Comparison of ENCODE assay signal across 23 cellular contexts in the genomic region with DNA sequence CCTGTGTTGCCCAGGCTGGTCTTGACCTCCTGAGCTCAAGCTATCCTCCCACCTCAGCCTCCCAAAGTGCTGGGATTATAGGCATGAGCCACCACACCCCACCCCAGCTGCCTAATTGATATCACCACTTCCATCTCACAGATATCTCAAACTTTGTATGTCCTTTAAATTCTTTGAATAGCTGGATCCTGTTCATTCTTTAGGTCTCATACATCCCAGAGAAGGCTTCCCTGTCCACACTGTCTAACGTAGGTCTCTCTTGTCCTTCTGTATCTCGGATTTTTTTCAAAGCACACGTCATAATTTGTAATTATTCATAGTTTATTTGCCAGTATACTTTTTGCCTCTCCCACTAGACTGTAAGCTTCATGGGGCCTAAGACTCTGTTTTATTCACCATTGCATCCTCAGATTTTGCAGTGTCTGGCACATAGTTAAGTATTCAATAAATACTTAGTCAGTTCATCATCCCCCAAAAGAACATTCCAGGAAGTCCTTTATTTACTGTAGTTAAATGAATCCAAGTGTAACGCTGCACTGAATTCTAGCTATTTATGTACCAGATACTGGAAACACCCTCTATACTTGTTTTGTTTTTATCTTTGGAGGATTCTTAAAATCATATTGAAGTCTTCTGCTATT. TPM values are rescaled to one million over a fixed set of nuclear protein-coding genes. Genes with fewer than 3 reads are reported as not detected.
DNase-seq lines count a peak whose midpoint lies in the region; ATAC-seq, FAIRE-seq and TF ChIP-seq lines count a peak whose summit lies in the region.
"Had no signal": no experiment of that assay in that cellular context is flagged by ENCODE, and none has a peak within 500 bp of the region (broad histone marks: within the 10 kb centered on the region; RNA-seq: fewer than 3 reads in every experiment).

No MANE protein-coding gene starts in this region.

- no peak overlapping the region for H2AFZ ChIP-seq in PC-3 (ENCODE audit: low read length)
- H2AFZ ChIP-seq: neural progenitor cell had no signal

- no peak overlapping the region for H3K4me2 ChIP-seq in PC-3 (ENCODE audit: low read length)
- H3K4me2 ChIP-seq: A549, neural progenitor cell had no signal

- no TSS peak for BruUV-seq in PC-3 (replicated peaks; lab: Mats Ljungman, UMichigan)

- CTCF ChIA-PET in PC-3 (lab: Charles Lee): no interaction called here

- H3K4me3 ChIP-seq in AG10803 (ENCODE audit: low read length): no peak overlapping the region
- no peak overlapping the region for H3K4me3 ChIP-seq in PC-3 (ENCODE audit: low read length)
- H3K4me3 ChIP-seq: A549, K562, MG63, neural progenitor cell had no signal

- no peak for TF ChIP-seq CTCF in AG10803 (conservative IDR thresholded peaks at IDR 0.05; ENCODE audit: low read length)
- no peak for TF ChIP-seq CTCF in PC-3 (conservative IDR thresholded peaks at IDR 0.05; ENCODE audit: low read depth, low read length)
- no peak for TF ChIP-seq CTCF in D721Med (IDR thresholded peaks at IDR 0.05; ENCODE audit: insufficient read depth, missing control alignments)

- no peaks in the 10 kb centered on the region for H3F3A ChIP-seq in PC-3 (ENCODE audit: low read length, unreplicated experiment)

- H3K9me3 ChIP-seq in PC-3 (ENCODE audit: low read length): no peaks in the 10 kb centered on the region
- H3K9me3 ChIP-seq: A549, MG63 had no signal

- no peaks in the 10 kb centered on the region for H3K79me2 ChIP-seq in PC-3 (ENCODE audit: low read length)

- no peaks in the 10 kb centered on the region for H4K20me1 ChIP-seq in PC-3 (ENCODE audit: low read length)

- no peaks in the 10 kb centered on the region for H3K9me2 ChIP-seq in PC-3 (replicated peaks; ENCODE audit: low read length)

- peak; percentile 96 for ATAC-seq in PC-3
- ATAC-seq in HG03571 (IDR thresholded peaks at IDR 0.05; ENCODE audit: unreplicated experiment): no peak
- ATAC-seq: A549, K562, Right ventricle myocardium inferior had no signal

- no peak for FAIRE-seq in D721Med (lab: Jason Lieb, UNC)
- FAIRE-seq: A549, K562, kidney had no signal

- POLR2A ChIA-PET in PC-3 (lab: Charles Lee; ENCODE audit: unreplicated experiment): no interaction called here

- H3K36me3 ChIP-seq in PC-3 (ENCODE audit: low read depth, low read length): no peaks in the 10 kb centered on the region; the same call in 1 of the 2 replicates
- H3K36me3 ChIP-seq: neural progenitor cell had no signal

- H3K9ac ChIP-seq in PC-3 (ENCODE audit: low read length): no peak overlapping the region
- H3K9ac ChIP-seq: neural progenitor cell had no signal

- DNase-seq in AG10803 (ENCODE audit: low read depth) (peak; percentile 54), PC-3 (peak; percentile 43), dedifferentiated amniotic fluid mesenchymal stem cell (ENCODE audit: extremely low spot score) (peak; percentile 48), kidney tubule cell (ENCODE audit: low spot score) (peak; percentile 72), D721Med (ENCODE audit: insufficient read length, low spot score) (no peak), foreskin melanocyte (no peak)
- no peak for DNase-seq in central memory CD4-positive, alpha-beta T cell
- DNase-seq: activated CD4-positive, alpha-beta T cell treated with anti-CD3 and anti-CD28 coated beads, Interleukin-2, amount 50 U/mL, for 1 hour; activated naive CD4-positive, alpha-beta T cell treated with anti-CD3 and anti-CD28 coated beads, Interleukin-2, amount 50 U/mL, for 16 hours; aorta; Calu3; effector CD8-positive, alpha-beta T cell; kidney; MG63; NCI-H774 had no signal

- H3K4me1 ChIP-seq in PC-3 (ENCODE audit: insufficient read depth, low read length): 0 out of 2 replicates have a peak, but pooled peaks cover 7% of the 10 kb centered on the region
- H3K4me1 ChIP-seq: A549, neural progenitor cell had no signal

- intact Hi-C loops in PC-3 (cut with micrococcal nuclease): loop anchor here (1.0 kb wide), 1 partner anchor 10 kb away; a partner anchor contains a TSS

- H3K27ac ChIP-seq in PC-3 (ENCODE audit: low read length): no peak overlapping the region
- H3K27ac ChIP-seq: A549, C4-2B, neural progenitor cell had no signal

- H3K27me3 ChIP-seq in PC-3 (ENCODE audit: low read length): no peaks in the 10 kb centered on the region
- H3K27me3 ChIP-seq: MG63, neural progenitor cell had no signal

RNA-seq across cellular contexts. Expression of a gene that starts 10.5 kb away (rescaled TPM):
- total RNA-seq in PC-3 (2014; rRNA removed): 10.5 and 12.6 TPM in 2 replicates

RNA-seq across cellular contexts. Expression of a gene that starts 10.6 kb away (rescaled TPM):
- 27.8 and 37.6 TPM in 2 replicates for total RNA-seq in PC-3 (2014; rRNA removed)

RNA-seq across cellular contexts. Expression of a gene that starts 54.5 kb away (rescaled TPM):
- 0.35 TPM in 1 of 2 replicates, not detected in the other for total RNA-seq in PC-3 (2014; rRNA removed)
- total RNA-seq: cerebellum, K562, Right ventricle myocardium inferior, urinary bladder had no signal

Comparison
In these comparisons a context has a peak if more than half of its experiments do, and no peak if none do; other contexts are left out.
1. DNase-seq: peak in AG10803 (single experiment), PC-3 (single experiment), dedifferentiated amniotic fluid mesenchymal stem cell (single experiment) and kidney tubule cell (single experiment); none in D721Med (single experiment), central memory CD4-positive, alpha-beta T cell (single experiment) and foreskin melanocyte (single experiment).